21 cellular contexts compared by ENCODE assay signal in genomic region chr14:24330973-24331674, GRCh38.
"Had no signal": no experiment of that assay in that cellular context is flagged by ENCODE, and none has a peak within 500 bp of the region (broad histone marks: within the 10 kb centered on the region; RNA-seq: fewer than 3 reads in every experiment).

No MANE protein-coding gene starts in this region.

- H3K27ac Mint-ChIP-seq: stimulated activated naive CD8-positive, alpha-beta T cell treated with anti-CD3 and anti-CD28 coated beads, Interleukin-15, amount 100 ng/mL, for 72 hours had no signal

- H3K36me3 Mint-ChIP-seq: type B pancreatic cell had no signal

- H3K4me3 ChIP-seq: esophagus squamous epithelium had no signal

- H3K4me3 Mint-ChIP-seq: activated T-cell treated with anti-CD3 and anti-CD28 coated beads, Interleukin-2, amount 50 U/mL, for 24 hours had no signal

- ATAC-seq: left cardiac atrium; stimulated activated naive CD8-positive, alpha-beta T cell treated with anti-CD3 and anti-CD28 coated beads, Interleukin-15, amount 100 ng/mL, for 72 hours had no signal

- H3K27ac ChIP-seq: ascending aorta had no signal

- H3K9me3 ChIP-seq: ascending aorta, esophagus squamous epithelium had no signal

- H3K9me3 Mint-ChIP-seq: activated CD4-positive, alpha-beta memory T cell treated with anti-CD3 and anti-CD28 coated beads, Interleukin-2, amount 10 ng/mL, durations not matched to agents 7 days and 5 days; activated naive CD4-positive, alpha-beta T cell treated with anti-CD3 and anti-CD28 coated beads, Interleukin-2, amount 10 ng/mL, durations not matched to agents 7 days and 5 days; activated T-cell treated with anti-CD3 and anti-CD28 coated beads, Interleukin-2, amount 50 U/mL, for 24 hours; naive thymus-derived CD8-positive, alpha-beta T cell; stimulated activated naive CD8-positive, alpha-beta T cell treated with anti-CD3 and anti-CD28 coated beads, Interleukin-15, amount 100 ng/mL, for 72 hours; T-cell; type B pancreatic cell had no signal

- FAIRE-seq: islet of Langerhans had no signal

- H3K36me3 ChIP-seq: ascending aorta had no signal

- DNase-seq: activated CD4-positive, alpha-beta memory T cell treated with anti-CD3 and anti-CD28 coated beads, Interleukin-2, amount 10 ng/mL, durations not matched to agents 7 days and 5 days; activated CD4-positive, alpha-beta T cell treated with anti-CD3 and anti-CD28 coated beads for 48 hours; activated CD4-positive, CD25-positive, alpha-beta regulatory T cell; activated naive CD4-positive, alpha-beta T cell treated with anti-CD3 and anti-CD28 coated beads, Interleukin-2, amount 10 ng/mL, durations not matched to agents 7 days and 5 days; activated T-cell treated with anti-CD3 and anti-CD28 coated beads, Interleukin-2, amount 50 U/mL, for 24 hours; cortex of kidney; effector CD8-positive, alpha-beta T cell; esophagus squamous epithelium; left cardiac atrium; mesendoderm; naive thymus-derived CD8-positive, alpha-beta T cell; occipital lobe; retina; stimulated activated CD4-positive, alpha-beta T cell treated with anti-CD3 and anti-CD28 coated beads, Interleukin-12 subunit alpha, Interleukin-12 subunit beta, amount 100 ng/mL, for 4 hours; stimulated activated CD4-positive, alpha-beta T cell treated with anti-CD3 and anti-CD28 coated beads, Interleukin-1b, Interleukin-23, amount 100 ng/mL, for 48 hours; stimulated activated naive CD8-positive, alpha-beta T cell treated with anti-CD3 and anti-CD28 coated beads, Interleukin-15, amount 100 ng/mL, for 72 hours; T-helper 9 cell had no signal
